In genomic region chr17:77843255-77843877, GRCh38 we compare ENCODE assay signal across 8 cellular contexts.
DNase-seq lines count a peak whose midpoint lies in the region; ATAC-seq, FAIRE-seq and TF ChIP-seq lines count a peak whose summit lies in the region.
"Not testable (repeated sequence)": the region's sequence is repeated elsewhere in the genome, so short reads cannot be mapped to it uniquely, and the experiment has no call there.

No MANE protein-coding gene starts in this region.

- not testable (repeated sequence) for TF ChIP-seq CTCF in epithelial cell of esophagus (IDR thresholded peaks at IDR 0.05; ENCODE audit: insufficient read depth, low read depth, low read length, missing control alignments)

- peak overlapping the region; percentile 6 for H3K4me3 Mint-ChIP-seq in stimulated activated effector memory CD8-positive, alpha-beta T cell treated with anti-CD3 and anti-CD28 coated beads, Interleukin-12 subunit alpha, Interleukin-12 subunit beta, amount 100 ng/mL, for 72 hours

- FAIRE-seq in small intestine (lab: Jason Lieb, UNC): not testable (repeated sequence)

- H3K4me3 ChIP-seq in epithelial cell of esophagus (ENCODE audit: low read length); small intestine (ENCODE audit: low read depth in 1 of 2, low read length in 2 of 2): not testable (repeated sequence)

- DNase-seq in GM03348 (ENCODE audit: low spot score) (peak; percentile 70), epithelial cell of esophagus (ENCODE audit: low read depth) (peak; percentile 26), small intestine (peak; percentile 59)
- peak; percentile 71 for DNase-seq in NK-92 treated with Interleukin-12 subunit alpha and Interleukin-12 subunit beta, amount 100 ng/mL, for 24 hours (lab: John Stamatoyannopoulos, UW)
- DNase-seq in activated CD4-positive, alpha-beta T cell treated with anti-CD3 and anti-CD28 coated beads for 48 hours: peak; percentile 77
- peak; percentile 85 for DNase-seq in activated effector memory CD4-positive, alpha-beta T cell treated with anti-CD3 and anti-CD28 coated beads, Interleukin-2, amount 50 U/mL, for 16 hours
- peak; percentile 38 to 76 for DNase-seq in stimulated activated effector memory CD8-positive, alpha-beta T cell treated with anti-CD3 and anti-CD28 coated beads, Interleukin-12 subunit alpha, Interleukin-12 subunit beta, amount 100 ng/mL, for 72 hours (ENCODE audit: low spot score in 2 of 2)

- H3K27me3 ChIP-seq in small intestine (ENCODE audit: control insufficient read depth in 2 of 2, insufficient read depth in 2 of 2, low read length in 2 of 2): not testable (repeated sequence)

- H3K9me3 Mint-ChIP-seq in stimulated activated effector memory CD8-positive, alpha-beta T cell treated with anti-CD3 and anti-CD28 coated beads, Interleukin-12 subunit alpha, Interleukin-12 subunit beta, amount 100 ng/mL, for 72 hours: not testable (repeated sequence)

- H3K4me1 Mint-ChIP-seq in stimulated activated effector memory CD8-positive, alpha-beta T cell treated with anti-CD3 and anti-CD28 coated beads, Interleukin-12 subunit alpha, Interleukin-12 subunit beta, amount 100 ng/mL, for 72 hours: peaks cover 67% of the 10 kb centered on the region

- not testable (repeated sequence) for H3K27ac Mint-ChIP-seq in stimulated activated effector memory CD8-positive, alpha-beta T cell treated with anti-CD3 and anti-CD28 coated beads, Interleukin-12 subunit alpha, Interleukin-12 subunit beta, amount 100 ng/mL, for 72 hours

- not testable (repeated sequence) for H3K9me3 ChIP-seq in small intestine (ENCODE audit: control insufficient read depth, low read depth)

- H3K27ac ChIP-seq in small intestine (ENCODE audit: low read depth in 1 of 2, low read length in 1 of 2): not testable (repeated sequence)

- H3K36me3 Mint-ChIP-seq in stimulated activated effector memory CD8-positive, alpha-beta T cell treated with anti-CD3 and anti-CD28 coated beads, Interleukin-12 subunit alpha, Interleukin-12 subunit beta, amount 100 ng/mL, for 72 hours: peaks cover 14% of the 10 kb centered on the region

- ATAC-seq in HG02678 (IDR thresholded peaks at IDR 0.05; ENCODE audit: unreplicated experiment): peak; percentile 70
- peak; percentile 92 for ATAC-seq in stimulated activated effector memory CD8-positive, alpha-beta T cell treated with anti-CD3 and anti-CD28 coated beads, Interleukin-12 subunit alpha, Interleukin-12 subunit beta, amount 100 ng/mL, for 72 hours

- not testable (repeated sequence) for H3K4me1 ChIP-seq in small intestine (ENCODE audit: control insufficient read depth in 2 of 2, insufficient read depth in 1 of 2, low read depth in 1 of 2, low read length in 1 of 2)

- not testable (repeated sequence) for H3K36me3 ChIP-seq in small intestine (ENCODE audit: control insufficient read depth in 2 of 2, insufficient read depth in 2 of 2, low read length in 2 of 2)

- 62 to 80% (median 77%) methylated on average over 13 of the region's 13 CpGs for WGBS in small intestine, 3 donors

Comparison
In these comparisons a context has a peak if more than half of its experiments do, and no peak if none do; other contexts are left out.
1. DNase-seq: peak in every context shown above with its lines; median percentile 85 in activated effector memory CD4-positive, alpha-beta T cell treated with anti-CD3 and anti-CD28 coated beads, Interleukin-2, amount 50 U/mL, for 16 hours; 77 in activated CD4-positive, alpha-beta T cell treated with anti-CD3 and anti-CD28 coated beads for 48 hours; 71 in NK-92 treated with Interleukin-12 subunit alpha and Interleukin-12 subunit beta, amount 100 ng/mL, for 24 hours; 70 in GM03348; 59 in small intestine; 57 in stimulated activated effector memory CD8-positive, alpha-beta T cell treated with anti-CD3 and anti-CD28 coated beads, Interleukin-12 subunit alpha, Interleukin-12 subunit beta, amount 100 ng/mL, for 72 hours; 26 in epithelial cell of esophagus.